Comparison of ENCODE assay signal across 1 cellular context in genomic region chr5:136007271-136007670, GRCh38.
TF ChIP-seq lines count a peak whose summit lies in the region.

No MANE protein-coding gene starts in this region.

TF ChIP-seq in A549, 52 proteins besides CTCF, POLR2A, EP300 and RAD21:
- TF ChIP-seq FOSB (CRISPR knock-in tag; IDR thresholded peaks at IDR 0.05) (no peak), CEBPB (IDR thresholded peaks at IDR 0.05) (peak in 1 of 2 experiments; percentile 66; a peak in 1 of 4 replicates)
TF ChIP-seq in A549: peak in this region for 1.
